ENCODE assay signal across 1 cellular context in genomic region chr17:39699818-39700147, GRCh38.
TF ChIP-seq lines count a peak whose summit lies in the region.

TSS of gene ERBB2 (plus strand) at chr17:39700064. CDS start at chr17:39700239, 175 bp downstream.

TF ChIP-seq in HEK293, 187 proteins besides CTCF, POLR2A, EP300 and RAD21 (continued from another document):
- TF ChIP-seq HIC1 (tag by site-specific recombination; IDR thresholded peaks at IDR 0.05), result peak; percentile 12; the same call in 1 of the 2 replicates
- TF ChIP-seq ZNF433 (tag by site-specific recombination; IDR thresholded peaks at IDR 0.05; ENCODE audit: low read depth), result no peak
- TF ChIP-seq SALL2 (tag by site-specific recombination; IDR thresholded peaks at IDR 0.05; ENCODE audit: borderline replicate concordance), result no peak
- no peak for TF ChIP-seq ZXDB (tag by site-specific recombination; IDR thresholded peaks at IDR 0.05)
- no peak for TF ChIP-seq ZNF513 (tag by site-specific recombination; IDR thresholded peaks at IDR 0.05)
- no peak for TF ChIP-seq ZNF423 (tag by site-specific recombination; IDR thresholded peaks at IDR 0.05)
- no peak for TF ChIP-seq ZNF621 (tag by site-specific recombination; IDR thresholded peaks at IDR 0.05)
- no peak for TF ChIP-seq ZNF777 (tag by site-specific recombination; IDR thresholded peaks at IDR 0.05; ENCODE audit: borderline replicate concordance)
- TF ChIP-seq TRIM28 (IDR thresholded peaks at IDR 0.05; ENCODE audit: borderline replicate concordance, low read length), result no peak
- TF ChIP-seq ZNF280C (tag by site-specific recombination; IDR thresholded peaks at IDR 0.05), result no peak
- TF ChIP-seq ZNF549 (tag by site-specific recombination; IDR thresholded peaks at IDR 0.05), result no peak
- no peak for TF ChIP-seq ZNF521 (tag by site-specific recombination; IDR thresholded peaks at IDR 0.05)
- no peak for TF ChIP-seq ZNF311 (tag by site-specific recombination; IDR thresholded peaks at IDR 0.05; ENCODE audit: borderline replicate concordance)
- TF ChIP-seq ZNF10 (tag by site-specific recombination; IDR thresholded peaks at IDR 0.05), result no peak
- no peak for TF ChIP-seq ZNF184 (tag by site-specific recombination; IDR thresholded peaks at IDR 0.05)
- TF ChIP-seq SCRT2 (tag by site-specific recombination; IDR thresholded peaks at IDR 0.05), result peak; percentile 99
- no peak for TF ChIP-seq ZNF768 (tag by site-specific recombination; IDR thresholded peaks at IDR 0.05)
- TF ChIP-seq ZNF623 (tag by site-specific recombination; IDR thresholded peaks at IDR 0.05), result no peak
- TF ChIP-seq PATZ1 (tag by site-specific recombination; IDR thresholded peaks at IDR 0.05), result peak; percentile 48; the same call in 1 of the 2 replicates
- TF ChIP-seq ZNF449 (tag by site-specific recombination; IDR thresholded peaks at IDR 0.05), result no peak
- TF ChIP-seq OSR2 (tag by site-specific recombination; IDR thresholded peaks at IDR 0.05), result no peak
- no peak for TF ChIP-seq ZNF701 (tag by site-specific recombination; IDR thresholded peaks at IDR 0.05)
- no peak for TF ChIP-seq ZNF837 (tag by site-specific recombination; IDR thresholded peaks at IDR 0.05)
- peak; percentile 74 for TF ChIP-seq ZBTB26 (tag by site-specific recombination; optimal IDR thresholded peaks at IDR 0.05)
- TF ChIP-seq ZNF302 (tag by site-specific recombination; IDR thresholded peaks at IDR 0.05; ENCODE audit: low read depth), result no peak
- TF ChIP-seq ZNF488 (tag by site-specific recombination; IDR thresholded peaks at IDR 0.05), result no peak
- no peak for TF ChIP-seq ZNF157 (tag by site-specific recombination; IDR thresholded peaks at IDR 0.05)
- TF ChIP-seq ZNF133 (tag by site-specific recombination; IDR thresholded peaks at IDR 0.05), result no peak
- TF ChIP-seq YY2 (tag by site-specific recombination; IDR thresholded peaks at IDR 0.05), result no peak
- no peak for TF ChIP-seq ZNF239 (tag by site-specific recombination; IDR thresholded peaks at IDR 0.05)
- no peak for TF ChIP-seq KLF16 (tag by site-specific recombination; IDR thresholded peaks at IDR 0.05)
- TF ChIP-seq ZNF23 (tag by site-specific recombination; IDR thresholded peaks at IDR 0.05; ENCODE audit: borderline replicate concordance), result no peak
